Comparison of ENCODE assay signal across 10 cellular contexts in genomic region chr11:10806206-10806605, GRCh38. TPM values are rescaled to one million over a fixed set of nuclear protein-coding genes. Genes with fewer than 3 reads are reported as not detected.
A peak's percentile ranks its signal among the peaks of the same experiment; 100 is the strongest.
DNase-seq lines count a peak whose midpoint lies in the region; TF ChIP-seq lines count a peak whose summit lies in the region.
"Had no signal": no experiment of that assay in that cellular context is flagged by ENCODE, and none has a peak within 500 bp of the region (broad histone marks: within the 10 kb centered on the region; RNA-seq: fewer than 3 reads in every experiment).

No MANE protein-coding gene starts in this region.

- peaks cover 7% of the 10 kb centered on the region for H3K27me3 Mint-ChIP-seq in nephron progenitor cell (ENCODE audit: low read depth, poor library complexity)

- peak overlapping the region; percentile 95 for H3K4me3 Mint-ChIP-seq in nephron progenitor cell

- peak overlapping the region; percentile 25 for H3K27ac Mint-ChIP-seq in nephron progenitor cell

- H3K27ac ChIP-seq in C4-2B, result peak overlapping the region; percentile 14; the same call in 1 of the 2 replicates
- no peak overlapping the region for H3K27ac ChIP-seq in coronary artery
- H3K27ac ChIP-seq: Peyer's patch had no signal

- no peak for TF ChIP-seq CTCF in C4-2B (conservative IDR thresholded peaks at IDR 0.05)
- TF ChIP-seq CTCF in coronary artery (IDR thresholded peaks at IDR 0.05), result no peak
- no peak for TF ChIP-seq CTCF in nephron progenitor cell (IDR thresholded peaks at IDR 0.05)

- H3K4me3 ChIP-seq in MG63, result peak overlapping the region; percentile 89
- H3K4me3 ChIP-seq in coronary artery, result peak overlapping the region; percentile 76

- H3K9me3 Mint-ChIP-seq in nephron progenitor cell, result no peaks in the 10 kb centered on the region

- DNase-seq in MG63 (no peak), coronary artery (ENCODE audit: low spot score) (no peak), nephron progenitor cell (no peak), cerebellar nuclear complex (lab: John Stamatoyannopoulos, UW) (no peak), hepatic stellate cell (ENCODE audit: low spot score) (no peak), HUDEP-2 (lab: John Stamatoyannopoulos, UW; ENCODE audit: unreplicated experiment in 76 of 76) (no peak), GF-D8 (lab: John Stamatoyannopoulos, UW) (no peak)
- DNase-seq: activated effector memory CD4-positive, alpha-beta T cell treated with anti-CD3 and anti-CD28 coated beads, Interleukin-2, amount 50 U/mL, for 16 hours; Peyer's patch had no signal

- H3K4me1 Mint-ChIP-seq in nephron progenitor cell, result peaks cover 63% of the 10 kb centered on the region

- peaks cover 66% of the 10 kb centered on the region for H3K36me3 Mint-ChIP-seq in nephron progenitor cell (ENCODE audit: low read depth)

- peaks cover 70% of the 10 kb centered on the region for H3K36me3 ChIP-seq in MG63

- H3K9me3 ChIP-seq in MG63, result no peaks in the 10 kb centered on the region
- H3K9me3 ChIP-seq: Peyer's patch had no signal

- H3K27me3 ChIP-seq in MG63, result no peaks in the 10 kb centered on the region
- H3K27me3 ChIP-seq: Peyer's patch had no signal

RNA-seq across cellular contexts. Expression of gene EIF4G2, which starts 2.5 kb away (rescaled TPM):
- 831 and 1,059 TPM in 2 replicates for total RNA-seq in MG63 (2014; rRNA removed; shearing (Covaris generic); ENCODE audit: low replicate concordance)

RNA-seq across cellular contexts. Expression of gene ZBED5, which starts 51.6 kb away (rescaled TPM):
- total RNA-seq in MG63 (2014; rRNA removed; shearing (Covaris generic); ENCODE audit: low replicate concordance), result 13.9 and 43.3 TPM in 2 replicates

RNA-seq across cellular contexts. Expression of gene CTR9, which starts 55.2 kb away (rescaled TPM):
- 7.6 and 7.8 TPM in 2 replicates for total RNA-seq in MG63 (2014; rRNA removed; shearing (Covaris generic); ENCODE audit: low replicate concordance)
